In genomic region chr13:112825071-112825470, GRCh38 we compare ENCODE assay signal across 16 cellular contexts.
DNase-seq lines count a peak whose midpoint lies in the region; ATAC-seq, FAIRE-seq and TF ChIP-seq lines count a peak whose summit lies in the region.
"Had no signal": no experiment of that assay in that cellular context is flagged by ENCODE, and none has a peak within 500 bp of the region (broad histone marks: within the 10 kb centered on the region; RNA-seq: fewer than 3 reads in every experiment).

No MANE protein-coding gene starts in this region.

- CTCF ChIA-PET in HepG2 (lab: Yijun Ruan, JAX; ENCODE audit: low intra/inter-chr PET ratio, low total read pairs), result no interaction called here
- CTCF ChIA-PET in WTC11 (lab: Charles Lee), result no interaction called here

- H3K27me3 ChIP-seq in HepG2 (ENCODE audit: control insufficient read depth in 1 of 2, insufficient read depth in 2 of 2, low read length in 2 of 2) (no peaks in the 10 kb centered on the region), right lobe of liver (no peaks in the 10 kb centered on the region), osteoblast (ENCODE audit: insufficient read depth, low read length) (no peaks in the 10 kb centered on the region)

- peaks cover 82% of the 10 kb centered on the region for H3K36me3 Mint-ChIP-seq in WTC11
- H3K36me3 Mint-ChIP-seq: IgD-negative memory B cell had no signal

- no peaks in the 10 kb centered on the region for H3K9me3 ChIP-seq in HepG2 (ENCODE audit: low read length)
- no peaks in the 10 kb centered on the region for H3K9me3 ChIP-seq in right lobe of liver
- H3K9me3 ChIP-seq in osteoblast (ENCODE audit: low read depth, low read length), result no peaks in the 10 kb centered on the region

- peak overlapping the region; percentile 64 for H3K27ac Mint-ChIP-seq in WTC11
- H3K27ac Mint-ChIP-seq: B cell, GM23338 had no signal

- no peaks in the 10 kb centered on the region for H4K20me1 ChIP-seq in HepG2 (ENCODE audit: insufficient read depth, low read length)
- no peaks in the 10 kb centered on the region for H4K20me1 ChIP-seq in osteoblast (ENCODE audit: insufficient read depth, low read length)

- TF ChIP-seq RAD21 in HepG2 (CRISPR knock-in tag; IDR thresholded peaks at IDR 0.05), result no peak

- H3K79me2 ChIP-seq in HepG2 (ENCODE audit: insufficient read depth, low read length) (no peaks in the 10 kb centered on the region), osteoblast (ENCODE audit: insufficient read depth, low read length) (no peaks in the 10 kb centered on the region)

- BruUV-seq in HepG2 (replicated peaks; lab: Mats Ljungman, UMichigan), result no TSS peak

- no peak overlapping the region for H2AFZ ChIP-seq in HepG2 (ENCODE audit: low read length)
- H2AFZ ChIP-seq in osteoblast (ENCODE audit: low read length), result no peak overlapping the region
- H2AFZ ChIP-seq: GM23338 had no signal

- WGBS in HepG2 (ENCODE audit: low lambda C conversion rate), result 98% methylated on average over 11 of the region's 11 CpGs
- WGBS in right lobe of liver (ENCODE audit: insufficient coverage, low coverage, low lambda C conversion rate, missing lambda C conversion rate), result 75% methylated on average over 8 of the region's 11 CpGs

- in situ Hi-C loops in HepG2 (cut with HindIII; ENCODE audit: extremely low pct_ligation_motif_present, low pct_unique_long_range_greater_than_20kb), result no loop called here

- intact Hi-C loops in HepG2 (cut with micrococcal nuclease; ENCODE audit: unreplicated experiment) (no loop called here), right lobe of liver (cut with DNase I) (no loop called here)

- H3K9me3 Mint-ChIP-seq in WTC11, result no peaks in the 10 kb centered on the region
- H3K9me3 Mint-ChIP-seq: IgD-negative memory B cell had no signal

- FAIRE-seq in HepG2 (lab: Jason Lieb, UNC), result no peak
- FAIRE-seq: A204.1, GM19239 had no signal

- no peak overlapping the region for H3K4me3 ChIP-seq in HepG2 (replicated peaks in 1 of 3; ENCODE audit: insufficient read depth in 1 of 3, low read depth in 2 of 3, low read length in 3 of 3)
- no peak overlapping the region for H3K4me3 ChIP-seq in right lobe of liver
- no peak overlapping the region for H3K4me3 ChIP-seq in osteoblast (ENCODE audit: insufficient read depth, low read length)
- H3K4me3 ChIP-seq: GM23338 had no signal

- H3K4me1 ChIP-seq in HepG2 (ENCODE audit: insufficient read depth, low read length) (no peaks in the 10 kb centered on the region), right lobe of liver (no peaks in the 10 kb centered on the region), osteoblast (ENCODE audit: insufficient read depth, low read length) (no peaks in the 10 kb centered on the region)

- TF ChIP-seq POLR2A in HepG2 (IDR thresholded peaks at IDR 0.05; ENCODE audit: insufficient read depth in 1 of 2, low read depth in 2 of 2, low read length in 2 of 2), result no peak
- no peak for TF ChIP-seq POLR2A in right lobe of liver (IDR thresholded peaks at IDR 0.05)

- H3K27ac ChIP-seq in HepG2 (ENCODE audit: extremely low read length, insufficient read depth, low read length) (no peak overlapping the region), right lobe of liver (no peak overlapping the region), osteoblast (ENCODE audit: low read depth, low read length) (no peak overlapping the region)

- TF ChIP-seq CTCF in HepG2 (CRISPR knock-in tag; IDR thresholded peaks at IDR 0.05) (no peak), right lobe of liver (IDR thresholded peaks at IDR 0.05) (no peak), WTC11 (IDR thresholded peaks at IDR 0.05) (no peak), osteoblast (IDR thresholded peaks at IDR 0.05; ENCODE audit: extremely low read depth, low read depth, low read length) (no peak)

- no peaks in the 10 kb centered on the region for H3K27me3 Mint-ChIP-seq in WTC11 (ENCODE audit: low read depth)
- H3K27me3 Mint-ChIP-seq: B cell, IgD-negative memory B cell had no signal

- H3K4me3 Mint-ChIP-seq in WTC11, result no peak overlapping the region
- H3K4me3 Mint-ChIP-seq: B cell, CD14-positive monocyte, GM23338, IgD-negative memory B cell had no signal

- POLR2A ChIA-PET in HepG2 (lab: Yijun Ruan, JAX), result no interaction called here
- POLR2A ChIA-PET in WTC11 (lab: Charles Lee), result no interaction called here

- DNase-seq in HepG2 (ENCODE audit: low spot score), result no peak
- no peak for DNase-seq in right lobe of liver
- DNase-seq in WTC11 (ENCODE audit: low spot score), result no peak
- DNase-seq in osteoblast (ENCODE audit: insufficient read length, low spot score, missing footprints), result peak; percentile 46
- no peak for DNase-seq in NCI-H774 (lab: John Stamatoyannopoulos, UW)
- DNase-seq in dermis blood vessel endothelial cell, result no peak
- DNase-seq: DMS53, GF-D8, H7 had no signal

- TF ChIP-seq EP300 in HepG2 (IDR thresholded peaks at IDR 0.05; ENCODE audit: low read depth in 2 of 2, low read length in 2 of 2), result no peak
- TF ChIP-seq EP300 in HepG2 (CRISPR knock-in tag; IDR thresholded peaks at IDR 0.05; ENCODE audit: borderline replicate concordance), result no peak

- ATAC-seq in HepG2 (no peak), right lobe of liver (no peak), WTC11 (no peak), HG03280 (IDR thresholded peaks at IDR 0.05; ENCODE audit: unreplicated experiment) (no peak)
- ATAC-seq: GM23338 had no signal

- H3K9ac ChIP-seq in HepG2 (ENCODE audit: insufficient read depth, low read depth, low read length), result no peak overlapping the region

- H3K4me2 ChIP-seq in HepG2 (ENCODE audit: low read depth, low read length), result no peak overlapping the region
- no peak overlapping the region for H3K4me2 ChIP-seq in osteoblast (ENCODE audit: insufficient read depth, low read length)
- H3K4me2 ChIP-seq: GM23338 had no signal

- H3K36me3 ChIP-seq in HepG2 (replicated peaks in 1 of 2; ENCODE audit: control insufficient read depth in 1 of 2, insufficient read depth in 2 of 2, low read length in 2 of 2), result peaks cover 34 to 93% of the 10 kb centered on the region in 2 experiments
- peaks cover 6 to 43% (median 17%) of the 10 kb centered on the region in 4 donors for H3K36me3 ChIP-seq in right lobe of liver
- H3K36me3 ChIP-seq in osteoblast (ENCODE audit: insufficient read depth, low read length), result peaks cover 3% of the 10 kb centered on the region

- H3K4me1 Mint-ChIP-seq in WTC11, result no peaks in the 10 kb centered on the region
- H3K4me1 Mint-ChIP-seq: B cell, CD14-positive monocyte, GM23338, IgD-negative memory B cell had no signal

TF ChIP-seq in HepG2, 621 proteins besides CTCF, POLR2A, EP300 and RAD21:
- TF ChIP-seq RBM22 (optimal IDR thresholded peaks at IDR 0.05; ENCODE audit: low read length), result peak; percentile 21
- no peak for TF ChIP-seq ZNF746 (CRISPR knock-in tag; IDR thresholded peaks at IDR 0.05)

TF ChIP-seq in WTC11, 78 proteins besides CTCF, POLR2A, EP300 and RAD21:
- TF ChIP-seq ZNF671 (CRISPR knock-in tag; IDR thresholded peaks at IDR 0.05) (no peak), FOXP1 (CRISPR knock-in tag; IDR thresholded peaks at IDR 0.05; ENCODE audit: borderline replicate concordance) (no peak), GRHL2 (CRISPR knock-in tag; IDR thresholded peaks at IDR 0.05; ENCODE audit: insufficient replicate concordance, severe bottlenecking) (no peak), AR (CRISPR knock-in tag; IDR thresholded peaks at IDR 0.05) (no peak), MAX (CRISPR knock-in tag; IDR thresholded peaks at IDR 0.05) (no peak), ZNF263 (CRISPR knock-in tag; IDR thresholded peaks at IDR 0.05; ENCODE audit: low read depth) (no peak), FOXJ3 (CRISPR knock-in tag; IDR thresholded peaks at IDR 0.05; ENCODE audit: borderline replicate concordance) (no peak), SP1 (CRISPR knock-in tag; conservative IDR thresholded peaks at IDR 0.05) (no peak), OVOL2 (CRISPR knock-in tag; IDR thresholded peaks at IDR 0.05; ENCODE audit: borderline replicate concordance) (no peak), CREM (CRISPR knock-in tag; IDR thresholded peaks at IDR 0.05) (no peak), NR1H2 (CRISPR knock-in tag; IDR thresholded peaks at IDR 0.05) (no peak)
